10 cellular contexts compared by ENCODE assay signal in genomic region chr6:161233986-161234620, GRCh38. TPM values are rescaled to one million over a fixed set of nuclear protein-coding genes. Genes with fewer than 3 reads are reported as not detected.
A peak's percentile ranks its signal among the peaks of the same experiment; 100 is the strongest.
DNase-seq lines count a peak whose midpoint lies in the region; ATAC-seq and TF ChIP-seq lines count a peak whose summit lies in the region.
"Had no signal": no experiment of that assay in that cellular context is flagged by ENCODE, and none has a peak within 500 bp of the region (broad histone marks: within the 10 kb centered on the region; RNA-seq: fewer than 3 reads in every experiment).

No MANE protein-coding gene starts in this region.

- H3K27me3 ChIP-seq in left lung: no peaks in the 10 kb centered on the region
- H3K27me3 ChIP-seq in esophagus squamous epithelium: no peaks in the 10 kb centered on the region
- no peaks in the 10 kb centered on the region for H3K27me3 ChIP-seq in testis

- WGBS in esophagus squamous epithelium, 2 donors: 48 to 63% methylated on average over 6 to 8 of the region's 9 CpGs
- WGBS in testis, 2 donors: 75 to 88% methylated on average over 5 to 9 of the region's 9 CpGs

- H3K27ac Mint-ChIP-seq in type B pancreatic cell: no peak overlapping the region

- H3K36me3 Mint-ChIP-seq in type B pancreatic cell: peaks cover 34% of the 10 kb centered on the region

- peaks cover 27% of the 10 kb centered on the region for H3K4me1 Mint-ChIP-seq in type B pancreatic cell (ENCODE audit: unreplicated experiment)

- peak; percentile 75 for DNase-seq in LHCN-M2 (ENCODE audit: low read depth)
- DNase-seq in choroid plexus epithelial cell (ENCODE audit: low read depth): peak; percentile 93
- peak in 1 of 2 donors; percentile 52 for DNase-seq in left lung
- DNase-seq in type B pancreatic cell (ENCODE audit: extremely low spot score, unreplicated experiment): peak; percentile 42
- DNase-seq in esophagus squamous epithelium (lab: John Stamatoyannopoulos, UW): no peak
- DNase-seq in testis: no peak
- DNase-seq in DMS153 treated with DMSO at 0.1 percent for 48 hours (lab: John Stamatoyannopoulos, UW; ENCODE audit: unreplicated experiment): no peak

- intact Hi-C loops in left lung (cut with DNase I) (no loop called here), esophagus squamous epithelium (cut with DNase I) (no loop called here), testis (cut with DNase I; ENCODE audit: low total_unique reads) (no loop called here)

- H3K4me3 ChIP-seq in choroid plexus epithelial cell (ENCODE audit: low read depth, low read length) (no peak overlapping the region), left lung (no peak overlapping the region), esophagus squamous epithelium (no peak overlapping the region), testis (no peak overlapping the region)
- H3K4me3 ChIP-seq: skin epidermis had no signal

- no peak for TF ChIP-seq POLR2A in esophagus squamous epithelium (IDR thresholded peaks at IDR 0.05)
- TF ChIP-seq POLR2A in testis (IDR thresholded peaks at IDR 0.05): no peak

- H3K4me1 ChIP-seq in left lung (peaks cover 0 to 13% of the 10 kb centered on the region in 2 donors), esophagus squamous epithelium (peaks cover 6 to 41% (median 14%) of the 10 kb centered on the region in 3 donors), testis (no peaks in the 10 kb centered on the region)

- H3K9me3 Mint-ChIP-seq in type B pancreatic cell: peaks cover 6% of the 10 kb centered on the region

- peak; percentile 57 for ATAC-seq in left lung
- no peak for ATAC-seq in GM18520 (IDR thresholded peaks at IDR 0.05; ENCODE audit: unreplicated experiment)

- TF ChIP-seq CTCF in choroid plexus epithelial cell (conservative IDR thresholded peaks at IDR 0.05; ENCODE audit: low read depth, low read length) (no peak), left lung (IDR thresholded peaks at IDR 0.05) (no peak), type B pancreatic cell (conservative IDR thresholded peaks at IDR 0.05) (no peak), esophagus squamous epithelium (IDR thresholded peaks at IDR 0.05) (no peak), testis (IDR thresholded peaks at IDR 0.05) (no peak)

- H3K36me3 ChIP-seq in left lung: peaks cover 0 to 5% of the 10 kb centered on the region in 2 donors
- H3K36me3 ChIP-seq in esophagus squamous epithelium: no peaks in the 10 kb centered on the region
- no peaks in the 10 kb centered on the region for H3K36me3 ChIP-seq in testis (ENCODE audit: low read depth, missing control alignments)

- no peak overlapping the region for H3K4me3 Mint-ChIP-seq in type B pancreatic cell
- H3K4me3 Mint-ChIP-seq: dendritic cell treated with granulocyte-macrophage colony-stimulating factor and Interleukin-4, amounts not matched to agents 40 ng/mL and 50 ng/mL, for 4 days had no signal

- H3K27ac ChIP-seq in left lung (no peak overlapping the region), esophagus squamous epithelium (peak overlapping the region in 1 of 4 donors; percentile 62), testis (no peak overlapping the region)

- no peaks in the 10 kb centered on the region for H3K27me3 Mint-ChIP-seq in type B pancreatic cell
- H3K27me3 Mint-ChIP-seq: dendritic cell treated with granulocyte-macrophage colony-stimulating factor and Interleukin-4, amounts not matched to agents 40 ng/mL and 50 ng/mL, for 4 days had no signal

- no peaks in the 10 kb centered on the region for H3K9me3 ChIP-seq in left lung
- no peaks in the 10 kb centered on the region for H3K9me3 ChIP-seq in esophagus squamous epithelium
- no peaks in the 10 kb centered on the region for H3K9me3 ChIP-seq in testis

RNA-seq across cellular contexts. Expression of gene AGPAT4, which starts 39.8 kb away (rescaled TPM):
- total RNA-seq in LHCN-M2 (2014; rRNA removed) (2.3 and 5.7 TPM in 2 replicates), left lung (10 to 100 TPM; 13.4 to 14.8 TPM), type B pancreatic cell (ENCODE audit: low replicate concordance) (9.6 and 24.4 TPM in 2 replicates), esophagus squamous epithelium (10 to 100 TPM in 1 of 4 donors, 1 to 10 TPM in 3; 1.0 to 17.4 (median 6.4) TPM), testis (1 to 10 TPM; 5.4 to 7.2 TPM)
- polyA plus RNA-seq in LHCN-M2 (2012): 2.4 TPM
- polyA plus RNA-seq in testis (ENCODE audit: insufficient read depth, low read depth, low replicate concordance): 6.4 TPM

Comparison
In these comparisons a context has a peak if more than half of its experiments do, and no peak if none do; other contexts are left out.
1. DNase-seq: peak in LHCN-M2 (single experiment), choroid plexus epithelial cell (single experiment) and type B pancreatic cell (single experiment); none in esophagus squamous epithelium (single experiment), testis (single experiment) and DMS153 treated with DMSO at 0.1 percent for 48 hours (single experiment).